In genomic region chr7:99448855-99449254, GRCh38 we compare ENCODE assay signal across 7 cellular contexts.
"Had no signal": no experiment of that assay in that cellular context is flagged by ENCODE, and none has a peak within 500 bp of the region (broad histone marks: within the 10 kb centered on the region; RNA-seq: fewer than 3 reads in every experiment).

No MANE protein-coding gene starts in this region.

- H3K27ac ChIP-seq: GM23248 had no signal

- H3K9ac ChIP-seq: GM23248 had no signal

- H3K27ac Mint-ChIP-seq: HFFc6 had no signal

- H3K9me3 Mint-ChIP-seq: H9, HFFc6 had no signal

- H3K4me3 ChIP-seq: GM23248 had no signal

- H3K4me1 Mint-ChIP-seq: H9 had no signal

- H2AFZ ChIP-seq: GM23248 had no signal

- H3K4me3 Mint-ChIP-seq: H9, HFFc6 had no signal

- DNase-seq: GM23248, GOT3, H9, HCEC 1CT, HFFc6, IMR-90, KBM-7 had no signal
